1 cellular context compared by ENCODE assay signal in genomic region chr2:224545884-224546644, GRCh38.
A peak's percentile ranks its signal among the peaks of the same experiment; 100 is the strongest.
TF ChIP-seq lines count a peak whose summit lies in the region.

No MANE protein-coding gene starts in this region.

TF ChIP-seq in GM12878, 131 proteins besides CTCF, POLR2A, EP300 and RAD21 (continued from another document):
- peak; percentile 67 for TF ChIP-seq ZNF687 (IDR thresholded peaks at IDR 0.05)
- TF ChIP-seq NBN (IDR thresholded peaks at IDR 0.05): no peak
- peak; percentile 68 for TF ChIP-seq RELB (IDR thresholded peaks at IDR 0.05; ENCODE audit: low read depth)
- no peak for TF ChIP-seq IRF4 (IDR thresholded peaks at IDR 0.05; ENCODE audit: low read depth, low read length)
- TF ChIP-seq MTA2 (IDR thresholded peaks at IDR 0.05; ENCODE audit: low read depth): 0 out of 2 replicates have a peak, but pooled peaks have one; percentile 44
- TF ChIP-seq BMI1 (IDR thresholded peaks at IDR 0.05; ENCODE audit: borderline replicate concordance): no peak
- 0 out of 2 replicates have a peak, but pooled peaks have one; percentile 19 for TF ChIP-seq ZNF217 (IDR thresholded peaks at IDR 0.05)
- no peak for TF ChIP-seq IKZF2 (IDR thresholded peaks at IDR 0.05)
- peak; percentile 60 for TF ChIP-seq RUNX3 (IDR thresholded peaks at IDR 0.05; ENCODE audit: low read length)
- no peak for TF ChIP-seq PKNOX1 (IDR thresholded peaks at IDR 0.05)
- peak; percentile 96 for TF ChIP-seq ZNF24 (IDR thresholded peaks at IDR 0.05)
- no peak for TF ChIP-seq NFXL1 (IDR thresholded peaks at IDR 0.05; ENCODE audit: borderline replicate concordance)
- TF ChIP-seq CEBPZ (IDR thresholded peaks at IDR 0.05; ENCODE audit: low read depth, low read length): no peak
- peak; percentile 79 for TF ChIP-seq ZNF592 (IDR thresholded peaks at IDR 0.05)
- TF ChIP-seq E4F1 (IDR thresholded peaks at IDR 0.05; ENCODE audit: borderline replicate concordance, partially characterized antibody): no peak
- TF ChIP-seq YY1 (IDR thresholded peaks at IDR 0.05; ENCODE audit: low read depth, low read length): peak; percentile 33; the same call in 1 of the 2 replicates
- TF ChIP-seq MEF2B (IDR thresholded peaks at IDR 0.05; ENCODE audit: partially characterized antibody, poor library complexity, severe bottlenecking): peak; percentile 23
- no peak for TF ChIP-seq ZNF274 (IDR thresholded peaks at IDR 0.05; ENCODE audit: insufficient read depth, insufficient read length)
- TF ChIP-seq BRCA1 (IDR thresholded peaks at IDR 0.05; ENCODE audit: low read depth, low read length): no peak
- no peak for TF ChIP-seq ZBTB33 (IDR thresholded peaks at IDR 0.05)
